In the genomic region with DNA sequence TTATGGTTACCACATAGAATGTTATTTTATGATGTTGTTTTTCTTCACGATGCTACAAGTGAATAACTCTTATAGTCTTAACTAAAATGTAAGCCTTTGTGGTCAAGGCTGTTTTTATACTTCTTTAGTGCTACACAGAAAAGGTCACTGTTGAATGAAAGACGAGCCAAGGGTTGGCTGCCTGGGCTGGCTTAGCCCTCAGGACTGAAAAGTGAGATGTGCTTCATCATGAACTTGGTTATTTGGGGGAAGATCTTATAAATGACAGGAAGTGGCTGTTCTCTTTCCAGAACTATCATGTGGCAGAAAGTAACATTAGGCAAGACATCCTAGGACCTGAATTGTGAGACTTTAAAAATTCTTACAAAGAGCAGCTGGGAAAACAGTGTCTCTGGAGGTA, we compare ENCODE assay signal across 27 cellular contexts.
"Had no signal": no experiment of that assay in that cellular context is flagged by ENCODE, and none has a peak within 500 bp of the region (broad histone marks: within the 10 kb centered on the region; RNA-seq: fewer than 3 reads in every experiment).

No MANE protein-coding gene starts in this region.

- ATAC-seq: left cardiac atrium; left lung; lower lobe of right lung; natural killer cell; right cardiac atrium; sciatic nerve; stimulated activated naive B cell treated with anti-CD40 and anti-IgM and Interleukin-4, amounts not matched to agents 10 μg/mL and 1 μg/mL and 100 μg/mL, for 72 hours; stimulated activated naive CD8-positive, alpha-beta T cell treated with anti-CD3 and anti-CD28 coated beads, Interleukin-15, Interleukin-2, amounts not matched to agents 100 U/mL and 50 U/mL, for 24 hours had no signal

- H3K27ac Mint-ChIP-seq: mesothelial cell of epicardium; natural killer cell; progenitor cell of endocrine pancreas; stimulated activated naive B cell treated with anti-CD40 and anti-IgM and Interleukin-4, amounts not matched to agents 10 μg/mL and 1 μg/mL and 100 μg/mL, for 72 hours had no signal

- H3K4me1 Mint-ChIP-seq: mesothelial cell of epicardium; naive B cell; natural killer cell; stimulated activated naive B cell treated with anti-CD40 and anti-IgM and Interleukin-4, amounts not matched to agents 10 μg/mL and 1 μg/mL and 100 μg/mL, for 72 hours had no signal

- H3K9me3 ChIP-seq: left lung, lower lobe of right lung, ovary, stomach, testis, thyroid gland, transverse colon, upper lobe of left lung, vagina had no signal

- DNase-seq: hippocampal formation; kidney glomerular epithelial cell; left cardiac atrium; left lung; lower lobe of right lung; mammary epithelial cell; mesendoderm; naive B cell; natural killer cell; ovary; small intestine; stimulated activated CD4-positive, alpha-beta T cell treated with anti-CD3 and anti-CD28 coated beads, Interleukin-1b, Interleukin-23, amount 100 ng/mL, for 48 hours; stimulated activated CD4-positive, alpha-beta T cell treated with anti-CD3 and anti-CD28 coated beads, Interleukin-2, amount 100 ng/mL, for 48 hours; stimulated activated CD4-positive, alpha-beta T cell treated with anti-CD3 and anti-CD28 coated beads, Interleukin-4, amount 100 ng/mL, for 4 hours; stimulated activated CD8-positive, alpha-beta memory T cell treated with anti-CD3 and anti-CD28 coated beads, Interleukin-4, amount 100 ng/mL, for 48 hours; stimulated activated naive B cell treated with anti-CD40 and anti-IgM and Interleukin-4, amounts not matched to agents 10 μg/mL and 1 μg/mL and 100 μg/mL, for 72 hours; stimulated activated naive CD8-positive, alpha-beta T cell treated with anti-CD3 and anti-CD28 coated beads, Interleukin-15, Interleukin-2, amounts not matched to agents 100 U/mL and 50 U/mL, for 24 hours; stomach; testis; thyroid gland; transverse colon; upper lobe of left lung had no signal

- H3K27me3 ChIP-seq: left lung, ovary, stomach, testis, thyroid gland, transverse colon, upper lobe of left lung, vagina had no signal

- H3K9me3 Mint-ChIP-seq: mesothelial cell of epicardium; naive B cell; stimulated activated naive B cell treated with anti-CD40 and anti-IgM and Interleukin-4, amounts not matched to agents 10 μg/mL and 1 μg/mL and 100 μg/mL, for 72 hours had no signal

- H3K4me1 ChIP-seq: left lung, lower lobe of right lung, stomach, thyroid gland, transverse colon, upper lobe of left lung, vagina had no signal

- H3K27me3 Mint-ChIP-seq: naive B cell; progenitor cell of endocrine pancreas; stimulated activated naive B cell treated with anti-CD40 and anti-IgM and Interleukin-4, amounts not matched to agents 10 μg/mL and 1 μg/mL and 100 μg/mL, for 72 hours had no signal

- H3K27ac ChIP-seq: left lung, lower lobe of right lung, ovary, stomach, testis, thyroid gland, transverse colon, upper lobe of left lung, vagina had no signal

- H3K4me3 Mint-ChIP-seq: mesothelial cell of epicardium; naive B cell; natural killer cell; stimulated activated naive B cell treated with anti-CD40 and anti-IgM and Interleukin-4, amounts not matched to agents 10 μg/mL and 1 μg/mL and 100 μg/mL, for 72 hours had no signal

- H3K36me3 Mint-ChIP-seq: mesothelial cell of epicardium; naive B cell; natural killer cell; stimulated activated naive B cell treated with anti-CD40 and anti-IgM and Interleukin-4, amounts not matched to agents 10 μg/mL and 1 μg/mL and 100 μg/mL, for 72 hours had no signal
